11 cellular contexts compared by ENCODE assay signal in the genomic region with DNA sequence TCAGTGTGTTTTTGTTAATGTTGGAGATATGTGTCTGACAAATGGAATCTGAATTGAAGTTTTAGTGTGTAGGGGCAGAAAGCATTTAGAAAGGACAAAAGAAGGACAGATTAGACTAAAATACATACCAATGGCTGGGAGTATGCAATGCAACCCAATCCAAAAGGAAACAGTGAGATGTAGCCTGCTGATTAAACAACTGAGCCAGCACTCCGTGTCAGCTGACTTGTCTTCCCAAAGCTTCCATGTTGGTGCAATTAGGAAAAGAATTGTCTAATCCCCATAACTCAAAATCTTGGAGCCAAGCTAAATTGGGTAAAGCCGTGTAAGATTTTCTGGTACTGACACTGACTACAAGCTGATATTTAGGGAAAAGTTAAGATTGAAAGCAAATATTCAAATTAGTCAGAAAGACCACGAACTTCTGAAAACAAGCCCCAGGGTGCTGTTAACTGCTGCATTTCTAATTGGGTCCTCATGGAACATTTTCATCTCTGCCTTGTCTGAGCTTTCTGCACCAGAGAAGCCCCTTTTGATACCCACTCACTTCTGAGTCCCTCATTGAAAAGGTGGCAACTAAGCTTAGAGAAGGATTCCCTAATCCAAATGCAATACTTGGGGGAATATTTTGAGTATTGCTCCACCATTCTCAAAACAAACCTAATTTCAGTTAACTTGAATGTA.
A peak's percentile ranks its signal among the peaks of the same experiment; 100 is the strongest.
DNase-seq lines count a peak whose midpoint lies in the region; ATAC-seq, FAIRE-seq and TF ChIP-seq lines count a peak whose summit lies in the region.
"Had no signal": no experiment of that assay in that cellular context is flagged by ENCODE, and none has a peak within 500 bp of the region (broad histone marks: within the 10 kb centered on the region; RNA-seq: fewer than 3 reads in every experiment).

No MANE protein-coding gene starts in this region.

- no peak overlapping the region for H3K23ac ChIP-seq in H1 (ENCODE audit: insufficient read length)

- no peak for ATAC-seq in stimulated activated naive CD8-positive, alpha-beta T cell treated with anti-CD3 and anti-CD28 coated beads, Interleukin-15, Interleukin-2, amounts not matched to agents 100 U/mL and 50 U/mL, for 24 hours

- TF ChIP-seq CTCF in H1 (IDR thresholded peaks at IDR 0.05; ENCODE audit: control extremely low read depth in 1 of 3, insufficient read depth in 1 of 3, low read depth in 1 of 3, low read length in 3 of 3) = no peak
- no peak for TF ChIP-seq CTCF in vagina (IDR thresholded peaks at IDR 0.05)

- H3K27ac Mint-ChIP-seq in stimulated activated naive CD8-positive, alpha-beta T cell treated with anti-CD3 and anti-CD28 coated beads, Interleukin-15, Interleukin-2, amounts not matched to agents 100 ng/mL and 50 ng/mL, for 24 hours = peak overlapping the region; percentile 82
- H3K27ac Mint-ChIP-seq: progenitor cell of endocrine pancreas had no signal

- H2BK20ac ChIP-seq in H1 (ENCODE audit: low read length) = no peak overlapping the region

- peaks cover 4% of the 10 kb centered on the region for H3K36me3 Mint-ChIP-seq in stimulated activated naive CD8-positive, alpha-beta T cell treated with anti-CD3 and anti-CD28 coated beads, Interleukin-15, Interleukin-2, amounts not matched to agents 100 ng/mL and 50 ng/mL, for 24 hours (ENCODE audit: low read depth)

- H4K91ac ChIP-seq in H1 (replicated peaks; ENCODE audit: insufficient read length, low read length) = no peak overlapping the region

- no peak overlapping the region for H4K5ac ChIP-seq in H1 (ENCODE audit: insufficient read length, low read depth, low read length)

- FAIRE-seq in H1 (lab: Jason Lieb, UNC) = no peak

- H3K9me3 Mint-ChIP-seq in stimulated activated naive CD8-positive, alpha-beta T cell treated with anti-CD3 and anti-CD28 coated beads, Interleukin-15, Interleukin-2, amounts not matched to agents 100 ng/mL and 50 ng/mL, for 24 hours = no peaks in the 10 kb centered on the region

- no peak overlapping the region for H3K9ac ChIP-seq in H1 (replicated peaks in 1 of 4; ENCODE audit: extremely low read depth in 1 of 4, low read depth in 3 of 4, low read length in 3 of 4)

- no peaks in the 10 kb centered on the region for H3K79me2 ChIP-seq in H1 (ENCODE audit: control insufficient read depth in 1 of 2, insufficient read depth in 2 of 2, low read length in 2 of 2)

- no peak overlapping the region for H3K56ac ChIP-seq in H1 (replicated peaks; ENCODE audit: insufficient read length, low read depth, low read length)

- no peak overlapping the region for H2BK5ac ChIP-seq in H1 (ENCODE audit: low read depth, low read length)

- peaks cover 35% of the 10 kb centered on the region for H3K4me1 ChIP-seq in SJSA1 (replicated peaks)
- H3K4me1 ChIP-seq in H1 (replicated peaks in 1 of 4; ENCODE audit: control insufficient read depth in 3 of 4, insufficient read depth in 4 of 4, low read length in 3 of 4) = peaks cover 0 to 8% (median 5%) of the 10 kb centered on the region in 4 experiments; a peak in 4 of 7 replicates
- H3K4me1 ChIP-seq in vagina = peaks cover 63% of the 10 kb centered on the region

- no peak overlapping the region for H3K4me3 ChIP-seq in SJSA1
- H3K4me3 ChIP-seq in H1 (ENCODE audit: extremely low read depth in 1 of 4, insufficient read depth in 2 of 4, low read depth in 3 of 4, low read length in 4 of 4) = no peak overlapping the region
- no peak overlapping the region for H3K4me3 ChIP-seq in vagina
- H3K4me3 ChIP-seq: breast epithelium had no signal

- H3K18ac ChIP-seq in H1 (ENCODE audit: extremely low read depth, low read length) = no peak overlapping the region

- intact Hi-C loops in vagina (cut with DNase I) = no loop called here

- peak overlapping the region; percentile 81 for H2AFZ ChIP-seq in H1 (ENCODE audit: low read length)

- 64% methylated on average over 3 of the region's 3 CpGs; no CpG with 5 or more reads in 1 of the 2 experiments for WGBS in H1 (ENCODE audit: extremely low coverage in 1 of 2, insufficient coverage in 1 of 2, insufficient read length in 1 of 2, insufficient replicate concordance in 2 of 2, low coverage in 1 of 2, low lambda C conversion rate in 2 of 2, missing lambda C conversion rate in 1 of 2), 2 experiments

- no peak for DNase-seq in stimulated activated naive CD8-positive, alpha-beta T cell treated with anti-CD3 and anti-CD28 coated beads, Interleukin-15, Interleukin-2, amounts not matched to agents 100 U/mL and 50 U/mL, for 24 hours
- DNase-seq in SJSA1 (ENCODE audit: low read depth in 1 of 2, low spot score in 2 of 2) (peak in 1 of 2 experiments; percentile 29), H1 (ENCODE audit: low read depth in 1 of 2, low spot score in 2 of 2) (no peak), vagina (ENCODE audit: extremely low spot score in 2 of 2) (no peak), D341Med (ENCODE audit: low spot score) (no peak), SKM-1 treated with dmso at 0.1 percent for 144 hours (lab: John Stamatoyannopoulos, UW; ENCODE audit: unreplicated experiment) (no peak), NCI-H2196 (lab: John Stamatoyannopoulos, UW; ENCODE audit: unreplicated experiment) (no peak)
- DNase-seq: NCI-H2081 treated with DMSO at 0.1 percent for 48 hours had no signal

- H3K27me3 ChIP-seq in SJSA1 (replicated peaks) (no peaks in the 10 kb centered on the region), H1 (replicated peaks in 1 of 4; ENCODE audit: control insufficient read depth in 3 of 4, extremely low read depth in 1 of 4, insufficient read depth in 3 of 4, low read length in 3 of 4) (no peaks in the 10 kb centered on the region; a peak in 1 of 7 replicates), vagina (no peaks in the 10 kb centered on the region)
- H3K27me3 ChIP-seq: breast epithelium had no signal

- TF ChIP-seq RAD21 in H1 (IDR thresholded peaks at IDR 0.05 in 1 of 2, conservative IDR thresholded peaks at IDR 0.05 in 1 of 2; ENCODE audit: low read depth in 2 of 2, low read length in 2 of 2) = no peak

- H3K14ac ChIP-seq in H1 (ENCODE audit: insufficient read length) = no peak overlapping the region

- POLR2A ChIA-PET in H1 (lab: Charles Lee; ENCODE audit: partially characterized antibody) = no interaction called here

- CTCF ChIA-PET in H1 (lab: Charles Lee; ENCODE audit: partially characterized antibody) = interaction anchor here (0.6 to 4.3 kb wide), 9 partner anchors 14 to 544 kb away, joined by 3 to 34 read pairs (median 3); no protein-coding TSS in a partner anchor

- H3K4me2 ChIP-seq in H1 (ENCODE audit: insufficient read depth in 1 of 2, low read depth in 2 of 2, low read length in 2 of 2) = no peak overlapping the region

- H3K79me1 ChIP-seq in H1 (ENCODE audit: low read depth, low read length) = no peaks in the 10 kb centered on the region

- H3K4me1 Mint-ChIP-seq in stimulated activated naive CD8-positive, alpha-beta T cell treated with anti-CD3 and anti-CD28 coated beads, Interleukin-15, Interleukin-2, amounts not matched to agents 100 ng/mL and 50 ng/mL, for 24 hours (ENCODE audit: low read depth) = peaks cover 73% of the 10 kb centered on the region

- no peaks in the 10 kb centered on the region for H3K23me2 ChIP-seq in H1 (ENCODE audit: low read depth, low read length)

- H4K8ac ChIP-seq in H1 (ENCODE audit: extremely low read depth, insufficient read depth, low read length) = no peak overlapping the region

- H2AK5ac ChIP-seq in H1 (ENCODE audit: low read depth, low read length) = no peak overlapping the region

- H4K20me1 ChIP-seq in H1 (replicated peaks in 1 of 2; ENCODE audit: control insufficient read depth in 1 of 2, insufficient read depth in 2 of 2, low read length in 2 of 2) = no peaks in the 10 kb centered on the region

- H2BK120ac ChIP-seq in H1 (replicated peaks; ENCODE audit: low read depth, low read length) = no peak overlapping the region

- TF ChIP-seq POLR2A in H1 (IDR thresholded peaks at IDR 0.05; ENCODE audit: control extremely low read depth in 1 of 2, low read depth in 2 of 2, low read length in 2 of 2) (no peak), vagina (IDR thresholded peaks at IDR 0.05) (no peak)

- H3K9me3 ChIP-seq in SJSA1 (replicated peaks) = no peaks in the 10 kb centered on the region
- H3K9me3 ChIP-seq in H1 (ENCODE audit: insufficient read depth in 2 of 2, low read depth in 1 of 2, low read length in 1 of 2) = no peaks in the 10 kb centered on the region
- H3K9me3 ChIP-seq in vagina = no peaks in the 10 kb centered on the region
- H3K9me3 ChIP-seq: breast epithelium had no signal

- H3K27ac ChIP-seq in SJSA1 = peak overlapping the region; percentile 49
- H3K27ac ChIP-seq in H1 (ENCODE audit: low read depth, low read length) = no peak overlapping the region
- peak overlapping the region; percentile 57 for H3K27ac ChIP-seq in vagina

- no peak overlapping the region for H3K4ac ChIP-seq in H1 (replicated peaks; ENCODE audit: insufficient read length, low read depth, low read length)

- no peaks in the 10 kb centered on the region for H3K27me3 Mint-ChIP-seq in stimulated activated naive CD8-positive, alpha-beta T cell treated with anti-CD3 and anti-CD28 coated beads, Interleukin-15, Interleukin-2, amounts not matched to agents 100 ng/mL and 50 ng/mL, for 24 hours

- peak overlapping the region; percentile 72 for H3K4me3 Mint-ChIP-seq in stimulated activated naive CD8-positive, alpha-beta T cell treated with anti-CD3 and anti-CD28 coated beads, Interleukin-15, Interleukin-2, amounts not matched to agents 100 ng/mL and 50 ng/mL, for 24 hours

- no peak overlapping the region for H2BK15ac ChIP-seq in H1 (ENCODE audit: low read length)

- TF ChIP-seq EP300 in H1 (IDR thresholded peaks at IDR 0.05; ENCODE audit: borderline replicate concordance in 1 of 2, low read depth in 2 of 2, low read length in 2 of 2) = no peak

- H3K36me3 ChIP-seq in SJSA1 = no peaks in the 10 kb centered on the region
- no peaks in the 10 kb centered on the region for H3K36me3 ChIP-seq in H1 (ENCODE audit: control insufficient read depth in 2 of 4, insufficient read depth in 4 of 4, low read length in 3 of 4)
- H3K36me3 ChIP-seq in vagina = no peaks in the 10 kb centered on the region
- H3K36me3 ChIP-seq: breast epithelium had no signal

- no peak overlapping the region for H2BK12ac ChIP-seq in H1 (ENCODE audit: low read depth, low read length)

TF ChIP-seq in H1, 55 proteins besides CTCF, POLR2A, EP300 and RAD21 (continues in another document):
- TF ChIP-seq BACH1 (IDR thresholded peaks at IDR 0.05; ENCODE audit: low read length) (no peak), SRF (IDR thresholded peaks at IDR 0.05; ENCODE audit: low read depth, low read length) (no peak), FOSL1 (IDR thresholded peaks at IDR 0.05; ENCODE audit: insufficient read depth, low read depth, low read length) (no peak), SP1 (IDR thresholded peaks at IDR 0.05; ENCODE audit: low read depth, low read length) (no peak)
- TF ChIP-seq, protein P1, sequence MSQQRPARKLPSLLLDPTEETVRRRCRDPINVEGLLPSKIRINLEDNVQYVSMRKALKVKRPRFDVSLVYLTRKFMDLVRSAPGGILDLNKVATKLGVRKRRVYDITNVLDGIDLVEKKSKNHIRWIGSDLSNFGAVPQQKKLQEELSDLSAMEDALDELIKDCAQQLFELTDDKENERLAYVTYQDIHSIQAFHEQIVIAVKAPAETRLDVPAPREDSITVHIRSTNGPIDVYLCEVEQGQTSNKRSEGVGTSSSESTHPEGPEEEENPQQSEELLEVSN (IDR thresholded peaks at IDR 0.05) = no peak
